ENCODE assay signal across 16 cellular contexts in genomic region chr9:73141282-73141681, GRCh38. TPM values are rescaled to one million over a fixed set of nuclear protein-coding genes. Genes with fewer than 3 reads are reported as not detected.
DNase-seq lines count a peak whose midpoint lies in the region; ATAC-seq and TF ChIP-seq lines count a peak whose summit lies in the region.
"Had no signal": no experiment of that assay in that cellular context is flagged by ENCODE, and none has a peak within 500 bp of the region (broad histone marks: within the 10 kb centered on the region; RNA-seq: fewer than 3 reads in every experiment).

No MANE protein-coding gene starts in this region.

- H3K9ac ChIP-seq in GM23248: no peak overlapping the region

- H3K4me3 ChIP-seq in GM23248 (no peak overlapping the region), ascending aorta (no peak overlapping the region), tibial artery (no peak overlapping the region), heart left ventricle (no peak overlapping the region)

- DNase-seq in GM23248 (peak; percentile 38), ascending aorta (ENCODE audit: low spot score in 2 of 2) (no peak), mesothelial cell of epicardium (ENCODE audit: low spot score in 2 of 2, unreplicated experiment in 2 of 2) (no peak), tibial artery (no peak), heart left ventricle (no peak), OCI-M1 (lab: John Stamatoyannopoulos, UW) (no peak), medulla oblongata (ENCODE audit: extremely low spot score) (no peak)
- DNase-seq: CD4-positive, CD25-positive, alpha-beta regulatory T cell; DMS53; Karpas-422; MM.1S; NCI-H1105 treated with DMSO at 0.1 percent for 48 hours; NCI-H187; NCI-H526 treated with DMSO at 0.1 percent for 48 hours; SHP77 treated with DMSO at 0.1 percent for 48 hours had no signal

- no peaks in the 10 kb centered on the region for H3K79me2 ChIP-seq in GM23248 (ENCODE audit: insufficient read depth)

- H3K36me3 Mint-ChIP-seq in mesothelial cell of epicardium: no peaks in the 10 kb centered on the region
- H3K36me3 Mint-ChIP-seq: CD4-positive, CD25-positive, alpha-beta regulatory T cell had no signal

- H3K4me1 Mint-ChIP-seq in mesothelial cell of epicardium: peaks cover 70% of the 10 kb centered on the region
- H3K4me1 Mint-ChIP-seq: B cell had no signal

- in situ Hi-C loops in GM23248 (cut with MboI): no loop called here

- 70 to 78% methylated on average over 1 of the region's 1 CpG for WGBS in GM23248 (ENCODE audit: low coverage in 1 of 2, low lambda C conversion rate in 2 of 2, missing lambda C conversion rate in 2 of 2), 2 experiments
- 60 to 70% (median 68%) methylated on average over 1 of the region's 1 CpG for WGBS in heart left ventricle, 4 donors

- H3K36me3 ChIP-seq in GM23248 (ENCODE audit: low read depth) (no peaks in the 10 kb centered on the region), ascending aorta (no peaks in the 10 kb centered on the region), tibial artery (no peaks in the 10 kb centered on the region), heart left ventricle (no peaks in the 10 kb centered on the region)

- peak overlapping the region; percentile 87 for H3K27ac Mint-ChIP-seq in mesothelial cell of epicardium
- H3K27ac Mint-ChIP-seq: B cell; CD4-positive, CD25-positive, alpha-beta regulatory T cell had no signal

- no peak for ATAC-seq in heart left ventricle

- no peaks in the 10 kb centered on the region for H3K27me3 Mint-ChIP-seq in mesothelial cell of epicardium (ENCODE audit: low read depth)
- H3K27me3 Mint-ChIP-seq: B cell had no signal

- no peaks in the 10 kb centered on the region for H3K9me2 ChIP-seq in GM23248 (ENCODE audit: insufficient read depth)

- no peaks in the 10 kb centered on the region for H4K20me1 ChIP-seq in GM23248 (ENCODE audit: insufficient read depth)

- intact Hi-C loops in ascending aorta (cut with DNase I): loop anchor here (10.0 kb wide), 1 partner anchor 776 kb away; the partner anchor contains the start of gene ZFAND5
- intact Hi-C loops in tibial artery (cut with DNase I; ENCODE audit: low total_unique reads): no loop called here
- intact Hi-C loops in heart left ventricle (cut with DNase I): no loop called here

- no peak for TF ChIP-seq CTCF in ascending aorta (IDR thresholded peaks at IDR 0.05)
- no peak for TF ChIP-seq CTCF in mesothelial cell of epicardium (IDR thresholded peaks at IDR 0.05; ENCODE audit: unreplicated experiment)
- TF ChIP-seq CTCF in tibial artery (IDR thresholded peaks at IDR 0.05): no peak
- no peak for TF ChIP-seq CTCF in heart left ventricle (IDR thresholded peaks at IDR 0.05)

- no peak overlapping the region; the same call in none of the 2 replicates for H2AFZ ChIP-seq in GM23248

- no peaks in the 10 kb centered on the region for H3K27me3 ChIP-seq in GM23248 (replicated peaks; ENCODE audit: insufficient read depth)
- H3K27me3 ChIP-seq in ascending aorta: no peaks in the 10 kb centered on the region
- no peaks in the 10 kb centered on the region for H3K27me3 ChIP-seq in tibial artery
- H3K27me3 ChIP-seq in heart left ventricle: no peaks in the 10 kb centered on the region

- peak overlapping the region; percentile 5; the same call in 1 of the 2 replicates for H3K27ac ChIP-seq in GM23248
- H3K27ac ChIP-seq in ascending aorta: peak overlapping the region; percentile 38 to 43
- H3K27ac ChIP-seq in tibial artery: peak overlapping the region; percentile 3 to 53
- no peak overlapping the region for H3K27ac ChIP-seq in heart left ventricle

- H3K9me3 Mint-ChIP-seq in mesothelial cell of epicardium: peaks cover 5% of the 10 kb centered on the region
- H3K9me3 Mint-ChIP-seq: CD4-positive, CD25-positive, alpha-beta regulatory T cell had no signal

- no peak for TF ChIP-seq POLR2A in heart left ventricle (IDR thresholded peaks at IDR 0.05)

- no peak overlapping the region for H3K4me3 Mint-ChIP-seq in mesothelial cell of epicardium
- H3K4me3 Mint-ChIP-seq: B cell; CD4-positive, CD25-positive, alpha-beta regulatory T cell had no signal

- H3K4me1 ChIP-seq in GM23248 (ENCODE audit: insufficient read depth) (peaks cover 42% of the 10 kb centered on the region), ascending aorta (peaks cover 0 to 29% of the 10 kb centered on the region in 2 donors), tibial artery (peaks cover 0 to 42% (median 17%) of the 10 kb centered on the region in 4 donors), heart left ventricle (peaks cover 0 to 32% (median 6%) of the 10 kb centered on the region in 12 donors)

- peaks cover 18% of the 10 kb centered on the region for H3F3A ChIP-seq in GM23248 (ENCODE audit: insufficient read depth)

- peak overlapping the region; percentile 15 for H3K4me2 ChIP-seq in GM23248 (ENCODE audit: unreplicated experiment)

- H3K9me3 ChIP-seq in GM23248 (ENCODE audit: low read depth) (no peaks in the 10 kb centered on the region), ascending aorta (no peaks in the 10 kb centered on the region), tibial artery (no peaks in the 10 kb centered on the region), heart left ventricle (no peaks in the 10 kb centered on the region)

RNA-seq across cellular contexts. Expression of gene ANXA1, which starts 10.4 kb away (rescaled TPM):
- total RNA-seq in GM23248 (2014; rRNA removed; shearing (Covaris generic)): 986 and 1,002 TPM in 2 replicates
- 1,010 and 1,013 TPM in 2 replicates for polyA plus RNA-seq in GM23248 (2016; fragmentation: Nextera tagmentation; extraction: Ambion mirVana)
- 261 TPM for total RNA-seq in ascending aorta
- total RNA-seq in mesothelial cell of epicardium: 166 to 189 TPM (median 183 TPM) in 3 replicates
- 100 to 1,000 TPM in 3 of 9 donors, 10 to 100 TPM in 6; 29.4 to 139 (median 51.1) TPM for total RNA-seq in heart left ventricle
- 10 to 100 TPM; 52.7 to 89.9 TPM for polyA plus RNA-seq in heart left ventricle

Comparison
In these comparisons a context has a peak if more than half of its experiments do, and no peak if none do; other contexts are left out.
1. H3K27ac ChIP-seq: peak in GM23248 (single experiment), ascending aorta (2 of 2) and tibial artery (2 of 2); none in heart left ventricle (0 of 12).